Comparison of ENCODE assay signal across 8 cellular contexts in the genomic region with DNA sequence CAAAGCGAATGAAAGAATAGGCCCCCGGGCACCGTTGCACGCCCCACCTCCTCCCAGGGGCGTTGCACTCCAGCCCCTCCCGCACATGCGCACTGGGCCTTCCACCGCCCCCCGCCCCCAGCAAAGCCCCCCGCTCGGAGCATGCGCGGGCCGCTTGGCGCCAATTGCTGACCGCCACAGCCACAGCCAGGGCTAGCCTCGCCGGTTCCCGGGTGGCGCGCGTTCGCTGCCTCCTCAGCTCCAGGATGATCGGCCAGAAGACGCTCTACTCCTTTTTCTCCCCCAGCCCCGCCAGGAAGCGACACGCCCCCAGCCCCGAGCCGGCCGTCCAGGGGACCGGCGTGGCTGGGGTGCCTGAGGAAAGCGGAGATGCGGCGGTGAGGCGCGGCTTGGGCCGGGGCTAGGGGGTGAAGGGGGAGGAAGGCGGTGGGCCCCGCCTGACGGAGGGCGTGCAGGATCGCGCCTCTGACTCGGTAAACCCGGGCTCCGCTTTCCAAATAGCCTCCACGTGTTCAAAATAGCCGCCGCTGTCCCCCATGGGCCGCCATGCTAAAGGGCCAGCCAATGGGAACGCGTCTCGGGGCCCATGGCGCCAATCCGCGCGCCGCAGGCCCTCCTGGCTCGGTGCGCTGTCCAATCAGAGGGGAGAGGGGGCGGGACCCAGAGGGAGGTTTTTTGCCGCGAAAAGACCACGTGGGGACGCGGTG. TPM values are rescaled to one million over a fixed set of nuclear protein-coding genes. Genes with fewer than 3 reads are reported as not detected.
A peak's percentile ranks its signal among the peaks of the same experiment; 100 is the strongest.
DNase-seq lines count a peak whose midpoint lies in the region; ATAC-seq and TF ChIP-seq lines count a peak whose summit lies in the region.

A gene (plus strand): TSS at position 163 of the 707 bp plus-strand sequence. CDS start 83 bp downstream, at position 246.

- peaks cover 7 to 39% of the 10 kb centered on the region in 2 donors for H3K4me1 ChIP-seq in left lung

- no peak for TF ChIP-seq CTCF in C4-2B (conservative IDR thresholded peaks at IDR 0.05)
- no peak for TF ChIP-seq CTCF in left lung (IDR thresholded peaks at IDR 0.05)

- DNase-seq in NCI-H774 (lab: John Stamatoyannopoulos, UW), result peak; percentile 98
- DNase-seq in activated CD4-positive, alpha-beta T cell treated with anti-CD3 and anti-CD28 coated beads, Interleukin-2, amount 50 U/mL, for 24 hours (ENCODE audit: low read depth in 1 of 2, low spot score in 1 of 2), result peak; percentile 94 to 96
- peak; percentile 96 for DNase-seq in dedifferentiated amniotic fluid mesenchymal stem cell (ENCODE audit: extremely low spot score)
- DNase-seq in left lung, result peak; percentile 97
- peak; percentile 96 for DNase-seq in stimulated activated CD4-positive, alpha-beta T cell treated with anti-CD3 and anti-CD28 coated beads, Interleukin-2, amount 100 ng/mL, for 4 hours (ENCODE audit: low read depth)

- peak within 1 kb of the TSS; percentile 76 to 97 for H3K4me3 ChIP-seq in left lung

- no peaks in the 10 kb centered on the region for H3K9me3 ChIP-seq in left lung

- H3K27me3 ChIP-seq in left lung, result no peaks in the 10 kb centered on the region

- H3K27ac ChIP-seq in C4-2B, result peak within 1 kb of the TSS; percentile 73
- peak within 1 kb of the TSS; percentile 76 to 81 for H3K27ac ChIP-seq in left lung

- ATAC-seq in GM19397 (IDR thresholded peaks at IDR 0.05; ENCODE audit: unreplicated experiment) (peak; percentile 91), HG03565 (IDR thresholded peaks at IDR 0.05; ENCODE audit: unreplicated experiment) (peak; percentile 79), left lung (peak; percentile 95)

- intact Hi-C loops in left lung (cut with DNase I), result no loop called here

- peaks cover 0 to 12% of the 10 kb centered on the region in 2 donors for H3K36me3 ChIP-seq in left lung

RNA-seq across cellular contexts. Expression of the gene that starts here (rescaled TPM):
- 10 to 100 TPM; 22.4 to 27.0 TPM for total RNA-seq in left lung

Comparison
In these comparisons a context has a peak if more than half of its experiments do, and no peak if none do; other contexts are left out.
1. Peak in every context shown above with its lines: DNase-seq, ATAC-seq, H3K4me3 ChIP-seq and H3K27ac ChIP-seq.